Comparison of ENCODE assay signal across 8 cellular contexts in the genomic region with DNA sequence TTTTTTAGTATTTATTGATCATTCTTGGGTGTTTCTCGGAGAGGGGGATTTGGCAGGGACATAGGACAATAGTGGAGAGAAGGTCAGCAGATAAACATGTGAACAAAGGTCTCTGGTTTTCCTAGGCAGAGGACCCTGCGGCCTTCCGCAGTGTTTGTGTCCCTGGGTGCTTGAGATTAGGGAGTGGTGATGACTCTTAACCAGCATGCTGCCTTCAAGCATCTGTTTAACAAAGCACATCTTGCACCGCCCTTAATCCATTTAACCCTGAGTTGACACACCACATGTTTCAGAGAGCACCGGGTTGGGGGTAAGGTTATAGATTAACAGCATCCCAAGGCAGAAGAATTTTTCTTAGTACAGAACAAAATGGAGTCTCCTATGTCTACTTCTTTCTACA. TPM values are rescaled to one million over a fixed set of nuclear protein-coding genes. Genes with fewer than 3 reads are reported as not detected.
"Had no signal": no experiment of that assay in that cellular context is flagged by ENCODE, and none has a peak within 500 bp of the region (broad histone marks: within the 10 kb centered on the region; RNA-seq: fewer than 3 reads in every experiment).

No MANE protein-coding gene starts in this region.

RNA-seq across cellular contexts. Expression of gene CHIT1, which starts 36.7 kb away (rescaled TPM):
- total RNA-seq: left ventricle myocardium superior, lung microvascular endothelial cell, neural crest cell, occipital lobe, osteocyte, pulmonary artery endothelial cell, right atrium auricular region, smooth muscle cell had no signal
- polyA plus RNA-seq: smooth muscle cell had no signal
